Comparison of ENCODE assay signal across 14 cellular contexts in genomic region chr6:167688123-167688522, GRCh38.
DNase-seq lines count a peak whose midpoint lies in the region; ATAC-seq and TF ChIP-seq lines count a peak whose summit lies in the region.
"Had no signal": no experiment of that assay in that cellular context is flagged by ENCODE, and none has a peak within 500 bp of the region (broad histone marks: within the 10 kb centered on the region; RNA-seq: fewer than 3 reads in every experiment).

No MANE protein-coding gene starts in this region.

- WGBS in sigmoid colon, 2 donors, result 91 to 94% methylated on average over 6 of the region's 6 CpGs
- WGBS in ovary, 3 donors, result 88 to 93% (median 92%) methylated on average over 5 to 6 of the region's 6 CpGs

- CTCF ChIA-PET in HEK293 (lab: Yijun Ruan, JAX), result no interaction called here

- H3K9me3 ChIP-seq in BLaER1 treated with 17β-estradiol and CSF1 and Interleukin-3, amounts not matched to agents 10 nM and 100 nM (replicated peaks in 1 of 11), result no peaks in the 10 kb centered on the region
- H3K9me3 ChIP-seq in HEK293 (ENCODE audit: control insufficient read depth, insufficient read depth, low read depth, low read length), result no peaks in the 10 kb centered on the region
- H3K9me3 ChIP-seq in sigmoid colon, result no peaks in the 10 kb centered on the region
- H3K9me3 ChIP-seq in ovary, result no peaks in the 10 kb centered on the region
- H3K9me3 ChIP-seq: BE2C had no signal

- no peak for ATAC-seq in HG02571 (IDR thresholded peaks at IDR 0.05; ENCODE audit: unreplicated experiment)

- DNase-seq in ecto neural progenitor cell (ENCODE audit: low spot score) (peak; percentile 38), sigmoid colon (peak; percentile 53), NCI-H2107 treated with DMSO at 0.1 percent for 48 hours (lab: John Stamatoyannopoulos, UW; ENCODE audit: unreplicated experiment) (no peak), ovary (no peak)
- DNase-seq: BE2C; CD4-positive, alpha-beta memory T cell; DMS153; DMS79; GF-D8; HCEC 1CT; HFFc6 had no signal

- H3K4me1 ChIP-seq in BLaER1 treated with 17β-estradiol and CSF1 and Interleukin-3, amounts not matched to agents 10 nM and 100 nM, result peaks cover 49 to 97% (median 86%) of the 10 kb centered on the region in 10 experiments
- H3K4me1 ChIP-seq in HEK293 (ENCODE audit: control insufficient read depth, insufficient read depth, low read length) (no peaks in the 10 kb centered on the region), sigmoid colon (peaks cover 0 to 5% (median 4%) of the 10 kb centered on the region in 4 donors), ovary (ENCODE audit: insufficient read depth) (peaks cover 3% of the 10 kb centered on the region)
- H3K4me1 ChIP-seq: BE2C had no signal

- H3K27me3 ChIP-seq in BLaER1 treated with 17β-estradiol and CSF1 and Interleukin-3, amounts not matched to agents 10 nM and 100 nM, result peaks cover 0 to 8% (median 0%) of the 10 kb centered on the region in 11 experiments; a peak in 2 of 22 replicates
- H3K27me3 ChIP-seq in sigmoid colon, result no peaks in the 10 kb centered on the region
- no peaks in the 10 kb centered on the region for H3K27me3 ChIP-seq in ovary
- H3K27me3 ChIP-seq: BE2C had no signal

- no peaks in the 10 kb centered on the region for H3K36me3 ChIP-seq in BLaER1 treated with 17β-estradiol and CSF1 and Interleukin-3, amounts not matched to agents 10 nM and 100 nM
- H3K36me3 ChIP-seq in HEK293 (ENCODE audit: control insufficient read depth in 2 of 2, insufficient read depth in 1 of 2, low read length in 2 of 2), result no peaks in the 10 kb centered on the region
- H3K36me3 ChIP-seq in sigmoid colon, result no peaks in the 10 kb centered on the region
- H3K36me3 ChIP-seq in ovary, result no peaks in the 10 kb centered on the region
- H3K36me3 ChIP-seq: BE2C had no signal

- no peak overlapping the region for H3K4me3 ChIP-seq in BLaER1 treated with 17β-estradiol and CSF1 and Interleukin-3, amounts not matched to agents 10 nM and 100 nM
- H3K4me3 ChIP-seq in HEK293 (ENCODE audit: low read depth, low read length), result no peak overlapping the region
- H3K4me3 ChIP-seq in sigmoid colon, result no peak overlapping the region
- H3K4me3 ChIP-seq in ovary, result no peak overlapping the region

- no peak overlapping the region for H3K27ac ChIP-seq in BLaER1 treated with 17β-estradiol and CSF1 and Interleukin-3, amounts not matched to agents 10 nM and 100 nM
- H3K27ac ChIP-seq in HEK293 (ENCODE audit: extremely low read depth, low read depth, low read length) (no peak overlapping the region), sigmoid colon (no peak overlapping the region), ovary (no peak overlapping the region)

- TF ChIP-seq POLR2A in sigmoid colon (IDR thresholded peaks at IDR 0.05), result no peak
- no peak for TF ChIP-seq POLR2A in ovary (IDR thresholded peaks at IDR 0.05)

- intact Hi-C loops in sigmoid colon (cut with DNase I) (no loop called here), ovary (cut with DNase I) (no loop called here)

- H3K9ac ChIP-seq in BLaER1 treated with 17β-estradiol and CSF1 and Interleukin-3, amounts not matched to agents 10 nM and 100 nM, result no peak overlapping the region

- H4K20me1 ChIP-seq in BLaER1 treated with 17β-estradiol and CSF1 and Interleukin-3, amounts not matched to agents 10 nM and 100 nM, result no peaks in the 10 kb centered on the region

- TF ChIP-seq CTCF in HEK293 (tag by site-specific recombination; IDR thresholded peaks at IDR 0.05) (no peak), sigmoid colon (IDR thresholded peaks at IDR 0.05) (no peak), ovary (IDR thresholded peaks at IDR 0.05) (no peak)

- POLR2A ChIA-PET in HEK293 (lab: Yijun Ruan, JAX), result no interaction called here

- H3K4me2 ChIP-seq in BLaER1 treated with 17β-estradiol and CSF1 and Interleukin-3, amounts not matched to agents 10 nM and 100 nM, result peak overlapping the region in 7 of 11 experiments; percentile 25 to 59 (median 52); a peak in 12 of 22 replicates

- TF ChIP-seq EP300 in sigmoid colon (IDR thresholded peaks at IDR 0.05) (no peak), ovary (IDR thresholded peaks at IDR 0.05) (no peak)

TF ChIP-seq in HEK293, 187 proteins besides CTCF, POLR2A, EP300 and RAD21:
- no peak for TF ChIP-seq BCL11B (tag by site-specific recombination; IDR thresholded peaks at IDR 0.05; ENCODE audit: low read depth)
- TF ChIP-seq ZNF560 (tag by site-specific recombination; IDR thresholded peaks at IDR 0.05; ENCODE audit: borderline replicate concordance), result no peak
- TF ChIP-seq ZIC2 (tag by site-specific recombination; IDR thresholded peaks at IDR 0.05), result peak; percentile 53
TF ChIP-seq in HEK293: peak in this region for 1.

Comparison
In these comparisons a context has a peak if more than half of its experiments do, and no peak if none do; other contexts are left out.
1. DNase-seq: peak in ecto neural progenitor cell (single experiment) and sigmoid colon (single experiment); none in NCI-H2107 treated with DMSO at 0.1 percent for 48 hours (single experiment) and ovary (0 of 5).